ENCODE assay signal across 9 cellular contexts in genomic region chr19:55549500-55550320, GRCh38. TPM values are rescaled to one million over a fixed set of nuclear protein-coding genes. Genes with fewer than 3 reads are reported as not detected.
DNase-seq lines count a peak whose midpoint lies in the region; ATAC-seq, FAIRE-seq and TF ChIP-seq lines count a peak whose summit lies in the region.
"Had no signal": no experiment of that assay in that cellular context is flagged by ENCODE, and none has a peak within 500 bp of the region (broad histone marks: within the 10 kb centered on the region; RNA-seq: fewer than 3 reads in every experiment).

No MANE protein-coding gene starts in this region.

- H3K4me3 ChIP-seq in AG04450 (ENCODE audit: low read depth, low read length) (peak overlapping the region; percentile 38), HUES6 (ENCODE audit: low read depth, low read length) (peak overlapping the region; percentile 52), breast epithelium (peak overlapping the region in 2 of 3 donors; percentile 11 to 55), HepG2 (replicated peaks in 1 of 3; ENCODE audit: insufficient read depth in 1 of 3, low read depth in 2 of 3, low read length in 3 of 3) (peak overlapping the region; percentile 55 to 80 (median 66))

- ATAC-seq in HepG2 = peak; percentile 32
- no peak for ATAC-seq in GM21619 (IDR thresholded peaks at IDR 0.05; ENCODE audit: unreplicated experiment)

- in situ Hi-C loops in HepG2 (cut with HindIII; ENCODE audit: extremely low pct_ligation_motif_present, low pct_unique_long_range_greater_than_20kb) = no loop called here

- no peak for TF ChIP-seq POLR2A in breast epithelium (IDR thresholded peaks at IDR 0.05)
- TF ChIP-seq POLR2A in HepG2 (IDR thresholded peaks at IDR 0.05; ENCODE audit: insufficient read depth in 1 of 2, low read depth in 2 of 2, low read length in 2 of 2) = no peak

- H3K36me3 ChIP-seq in HUES6 (ENCODE audit: control insufficient read depth, insufficient read depth, low read length) = no peaks in the 10 kb centered on the region
- H3K36me3 ChIP-seq in breast epithelium = no peaks in the 10 kb centered on the region
- H3K36me3 ChIP-seq in HepG2 (replicated peaks in 1 of 2; ENCODE audit: control insufficient read depth in 1 of 2, insufficient read depth in 2 of 2, low read length in 2 of 2) = no peaks in the 10 kb centered on the region

- peak; percentile 62 for DNase-seq in AG04450 (ENCODE audit: low read depth, low spot score)
- no peak for DNase-seq in breast epithelium (ENCODE audit: low spot score in 2 of 2)
- DNase-seq in HepG2 (ENCODE audit: low spot score) = peak; percentile 64
- DNase-seq in hypothalamus (lab: John Stamatoyannopoulos, UW) = no peak
- no peak for DNase-seq in T1000 (lab: John Stamatoyannopoulos, UW)
- DNase-seq in NCI-H774 (lab: John Stamatoyannopoulos, UW) = no peak
- DNase-seq: activated CD4-positive, alpha-beta T cell treated with anti-CD3 and anti-CD28 coated beads for 48 hours had no signal

- POLR2A ChIA-PET in AG04450 (lab: Yijun Ruan, JAX) = interaction anchor here (0.6 to 1.7 kb wide), 4 partner anchors 9 to 50 kb away, joined by 3 to 7 read pairs (median 4); partner anchors contain the start of gene FIZ1
- POLR2A ChIA-PET in HepG2 (lab: Yijun Ruan, JAX) = interaction anchor here (0.7 to 1.3 kb wide), 9 partner anchors 8 to 341 kb away, joined by 3 to 13 read pairs (median 3); partner anchors contain the start of genes FIZ1, PTPRH, U2AF2 and UBE2S

- no peak for TF ChIP-seq RAD21 in HepG2 (CRISPR knock-in tag; IDR thresholded peaks at IDR 0.05)

- intact Hi-C loops in breast epithelium (cut with DNase I; ENCODE audit: low total_unique reads) (no loop called here), HepG2 (cut with micrococcal nuclease; ENCODE audit: unreplicated experiment) (loop anchor here (10.0 kb wide), 1 partner anchor 55 kb away; the partner anchor contains the start of genes ZNF524 and ZNF865)

- TF ChIP-seq CTCF in AG04450 (IDR thresholded peaks at IDR 0.05; ENCODE audit: low read depth, low read length) = no peak
- TF ChIP-seq CTCF in breast epithelium (IDR thresholded peaks at IDR 0.05) = no peak
- 0 out of 2 replicates have a peak, but pooled peaks have one; percentile 28 for TF ChIP-seq CTCF in HepG2 (CRISPR knock-in tag; IDR thresholded peaks at IDR 0.05)

- H3K4me2 ChIP-seq in HepG2 (ENCODE audit: low read depth, low read length) = peak overlapping the region; percentile 97

- no peaks in the 10 kb centered on the region for H4K20me1 ChIP-seq in HepG2 (ENCODE audit: insufficient read depth, low read length)

- TSS peak; percentile 65 for BruUV-seq in HepG2 (replicated peaks; lab: Mats Ljungman, UMichigan)

- CTCF ChIA-PET in AG04450 (lab: Charles Lee) = interaction anchor here (0.6 to 1.4 kb wide), 2 partner anchors 46 to 57 kb away, joined by 3 to 5 read pairs; no protein-coding TSS in a partner anchor
- CTCF ChIA-PET in HepG2 (lab: Yijun Ruan, JAX; ENCODE audit: low intra/inter-chr PET ratio, low total read pairs) = no interaction called here

- 0% methylated on average over 24 of the region's 36 CpGs for WGBS in HepG2 (ENCODE audit: low lambda C conversion rate)

- H3K9ac ChIP-seq in HUES6 (ENCODE audit: low read length) (peak overlapping the region; percentile 63), HepG2 (ENCODE audit: insufficient read depth, low read depth, low read length) (peak overlapping the region; percentile 68)

- no peak for FAIRE-seq in HepG2 (lab: Jason Lieb, UNC)

- peak overlapping the region; percentile 100 for H3K27ac ChIP-seq in AG04450 (ENCODE audit: low read depth, low read length)
- peak overlapping the region; percentile 13; the same call in 1 of the 2 replicates for H3K27ac ChIP-seq in HUES6 (ENCODE audit: low read depth, low read length)
- H3K27ac ChIP-seq in breast epithelium = peak overlapping the region; percentile 48 to 83
- peak overlapping the region; percentile 47 for H3K27ac ChIP-seq in HepG2 (ENCODE audit: extremely low read length, insufficient read depth, low read length)

- H3K27me3 ChIP-seq in AG04450 (ENCODE audit: control insufficient read depth, insufficient read depth, low read length) (no peaks in the 10 kb centered on the region), HUES6 (ENCODE audit: control insufficient read depth, insufficient read depth, low read length) (peaks cover 13% of the 10 kb centered on the region; the same call in 1 of the 2 replicates), breast epithelium (no peaks in the 10 kb centered on the region), HepG2 (ENCODE audit: control insufficient read depth in 1 of 2, insufficient read depth in 2 of 2, low read length in 2 of 2) (no peaks in the 10 kb centered on the region; a peak in 1 of 5 replicates)

- H3K9me3 ChIP-seq in AG04450 (ENCODE audit: control insufficient read depth, insufficient read depth, low read length) (peaks cover 1% of the 10 kb centered on the region; the same call in 1 of the 2 replicates), HUES6 (ENCODE audit: control insufficient read depth, insufficient read depth, low read depth, low read length) (no peaks in the 10 kb centered on the region), breast epithelium (no peaks in the 10 kb centered on the region), HepG2 (ENCODE audit: low read length) (no peaks in the 10 kb centered on the region)

- H3K4me1 ChIP-seq in HUES6 (ENCODE audit: control insufficient read depth, insufficient read depth, low read length) = peaks cover 44% of the 10 kb centered on the region
- peaks cover 0 to 6% of the 10 kb centered on the region in 2 donors for H3K4me1 ChIP-seq in breast epithelium
- peaks cover 79% of the 10 kb centered on the region for H3K4me1 ChIP-seq in HepG2 (ENCODE audit: insufficient read depth, low read length)

- no peak overlapping the region for H2AFZ ChIP-seq in HepG2 (ENCODE audit: low read length)

- TF ChIP-seq EP300 in HepG2 (IDR thresholded peaks at IDR 0.05; ENCODE audit: low read depth in 2 of 2, low read length in 2 of 2) = no peak
- no peak for TF ChIP-seq EP300 in HepG2 (CRISPR knock-in tag; IDR thresholded peaks at IDR 0.05; ENCODE audit: borderline replicate concordance)

- H3K79me2 ChIP-seq in HepG2 (ENCODE audit: insufficient read depth, low read length) = no peaks in the 10 kb centered on the region

RNA-seq across cellular contexts. Expression of gene SBK3, which starts 4.4 kb away (rescaled TPM):
- not detected in 2 replicates for polyA plus RNA-seq in AG04450 (2011; rRNA removed)
- polyA minus RNA-seq in AG04450 (2011; rRNA and poly(A)+ RNA removed) = not detected in 2 replicates
- total RNA-seq in breast epithelium = 1 to 10 TPM in 1 of 3 donors, not detected in 2; 1.3 TPM
- total RNA-seq in HepG2 (2016; rRNA removed; fragmentation: Illumina TruSeq; extraction: Trizol) = 0.46 and 0.66 TPM in 2 replicates
- not detected in 2 replicates for total RNA-seq in HepG2 (2016; cell fraction: cytosol; rRNA removed; fragmentation: Illumina TruSeq; extraction: Trizol; ENCODE audit: low read depth)
- 0.24 and 0.35 TPM in 2 replicates for total RNA-seq in HepG2 (2016; cell fraction: insoluble cytoplasmic fraction; rRNA removed; fragmentation: Illumina TruSeq; extraction: Trizol)
- total RNA-seq in HepG2 (2016; cell fraction: membrane; rRNA removed; fragmentation: Illumina TruSeq; extraction: Trizol) = 0.19 and 0.24 TPM in 2 replicates
- total RNA-seq in HepG2 (2016; cell fraction: nucleus; rRNA removed; fragmentation: Illumina TruSeq; extraction: Trizol) = 0.38 and 0.62 TPM in 2 replicates
- polyA plus RNA-seq in HepG2 (2011; rRNA removed) = 0.77 and 1.5 TPM in 2 replicates
- 1.0 and 1.4 TPM in 2 replicates for polyA plus RNA-seq in HepG2 (2011; cell fraction: cytosol; rRNA removed)
- polyA plus RNA-seq in HepG2 (2011; cell fraction: nucleus; rRNA removed) = 2.0 and 3.1 TPM in 2 replicates
- 0.91 and 2.0 TPM in 2 replicates for polyA plus RNA-seq in HepG2 (2012)
- polyA plus RNA-seq in HepG2 (2016; cell fraction: cytosol; fragmentation: Illumina TruSeq; extraction: Trizol; ENCODE audit: low read depth) = not detected in 2 replicates
- polyA plus RNA-seq in HepG2 (2016; cell fraction: insoluble cytoplasmic fraction; fragmentation: Illumina TruSeq; extraction: Trizol; ENCODE audit: low read depth) = 0.19 TPM in 1 of 2 replicates, not detected in the other
- polyA plus RNA-seq in HepG2 (2016; cell fraction: membrane; fragmentation: Illumina TruSeq; extraction: Trizol; ENCODE audit: low read depth) = 0.13 TPM in 1 of 2 replicates, not detected in the other
- 0.81 and 0.96 TPM in 2 replicates for polyA plus RNA-seq in HepG2 (2016; cell fraction: nucleus; fragmentation: Illumina TruSeq; extraction: Trizol; ENCODE audit: insufficient read depth, low read depth)
- polyA minus RNA-seq in HepG2 (2011; rRNA and poly(A)+ RNA removed; ENCODE audit: low replicate concordance) = 1.2 TPM in 1 of 2 replicates, not detected in the other
- polyA minus RNA-seq in HepG2 (2011; cell fraction: cytosol; rRNA and poly(A)+ RNA removed) = 0.53 TPM in 1 of 2 replicates, not detected in the other
- 0.37 and 0.52 TPM in 2 replicates for polyA minus RNA-seq in HepG2 (2011; cell fraction: nucleus; rRNA and poly(A)+ RNA removed)

RNA-seq across cellular contexts. Expression of gene SBK2, which starts 12.8 kb away (rescaled TPM):
- 0.10 and 0.15 TPM in 2 replicates for polyA plus RNA-seq in AG04450 (2011; rRNA removed)
- polyA minus RNA-seq in AG04450 (2011; rRNA and poly(A)+ RNA removed) = not detected in 2 replicates
- not detected for total RNA-seq in breast epithelium
- 0.24 and 0.45 TPM in 2 replicates for total RNA-seq in HepG2 (2016; rRNA removed; fragmentation: Illumina TruSeq; extraction: Trizol)
- total RNA-seq in HepG2 (2016; cell fraction: cytosol; rRNA removed; fragmentation: Illumina TruSeq; extraction: Trizol; ENCODE audit: low read depth) = not detected in 2 replicates
- total RNA-seq in HepG2 (2016; cell fraction: insoluble cytoplasmic fraction; rRNA removed; fragmentation: Illumina TruSeq; extraction: Trizol) = not detected in 2 replicates
- 0.22 and 0.28 TPM in 2 replicates for total RNA-seq in HepG2 (2016; cell fraction: membrane; rRNA removed; fragmentation: Illumina TruSeq; extraction: Trizol)
- total RNA-seq in HepG2 (2016; cell fraction: nucleus; rRNA removed; fragmentation: Illumina TruSeq; extraction: Trizol) = not detected in 2 replicates
- 0.14 TPM in 1 of 2 replicates, not detected in the other for polyA plus RNA-seq in HepG2 (2011; rRNA removed)
- 0.13 and 0.16 TPM in 2 replicates for polyA plus RNA-seq in HepG2 (2011; cell fraction: cytosol; rRNA removed)
- 1.0 and 1.3 TPM in 2 replicates for polyA plus RNA-seq in HepG2 (2011; cell fraction: nucleus; rRNA removed)
- 0.25 and 0.45 TPM in 2 replicates for polyA plus RNA-seq in HepG2 (2012)
- not detected in 2 replicates for polyA plus RNA-seq in HepG2 (2016; cell fraction: cytosol; fragmentation: Illumina TruSeq; extraction: Trizol; ENCODE audit: low read depth)
- 0.22 and 0.32 TPM in 2 replicates for polyA plus RNA-seq in HepG2 (2016; cell fraction: insoluble cytoplasmic fraction; fragmentation: Illumina TruSeq; extraction: Trizol; ENCODE audit: low read depth)
- not detected in 2 replicates for polyA plus RNA-seq in HepG2 (2016; cell fraction: membrane; fragmentation: Illumina TruSeq; extraction: Trizol; ENCODE audit: low read depth)
- polyA plus RNA-seq in HepG2 (2016; cell fraction: nucleus; fragmentation: Illumina TruSeq; extraction: Trizol; ENCODE audit: insufficient read depth, low read depth) = not detected in 2 replicates
- polyA minus RNA-seq in HepG2 (2011; rRNA and poly(A)+ RNA removed; ENCODE audit: low replicate concordance) = 0.54 TPM in 1 of 2 replicates, not detected in the other
- polyA minus RNA-seq in HepG2 (2011; cell fraction: cytosol; rRNA and poly(A)+ RNA removed) = 0.59 and 0.79 TPM in 2 replicates
- polyA minus RNA-seq in HepG2 (2011; cell fraction: nucleus; rRNA and poly(A)+ RNA removed) = not detected in 2 replicates

RNA-seq across cellular contexts. Expression of gene ZNF579, which starts 30.9 kb away (rescaled TPM):
- polyA plus RNA-seq in AG04450 (2011; rRNA removed) (4.2 and 5.1 TPM in 2 replicates), HepG2 (2011; rRNA removed) (2.1 and 2.2 TPM in 2 replicates)
- polyA minus RNA-seq in AG04450 (2011; rRNA and poly(A)+ RNA removed) = 4.9 and 11.8 TPM in 2 replicates
- total RNA-seq in breast epithelium (1 to 10 TPM; 1.6 to 2.3 (median 1.6) TPM), HepG2 (2016; rRNA removed; fragmentation: Illumina TruSeq; extraction: Trizol) (1.7 and 2.9 TPM in 2 replicates)
- total RNA-seq in HepG2 (2016; cell fraction: cytosol; rRNA removed; fragmentation: Illumina TruSeq; extraction: Trizol; ENCODE audit: low read depth) = 1.3 and 1.6 TPM in 2 replicates
- 1.8 and 2.9 TPM in 2 replicates for total RNA-seq in HepG2 (2016; cell fraction: insoluble cytoplasmic fraction; rRNA removed; fragmentation: Illumina TruSeq; extraction: Trizol)
- total RNA-seq in HepG2 (2016; cell fraction: membrane; rRNA removed; fragmentation: Illumina TruSeq; extraction: Trizol) = 2.9 and 3.5 TPM in 2 replicates
- 1.2 and 1.9 TPM in 2 replicates for total RNA-seq in HepG2 (2016; cell fraction: nucleus; rRNA removed; fragmentation: Illumina TruSeq; extraction: Trizol)
- 1.3 and 2.9 TPM in 2 replicates for polyA plus RNA-seq in HepG2 (2011; cell fraction: cytosol; rRNA removed)
- polyA plus RNA-seq in HepG2 (2011; cell fraction: nucleus; rRNA removed) = 9.0 and 12.3 TPM in 2 replicates
- 3.6 and 5.7 TPM in 2 replicates for polyA plus RNA-seq in HepG2 (2012)
- 1.6 and 2.1 TPM in 2 replicates for polyA plus RNA-seq in HepG2 (2016; cell fraction: cytosol; fragmentation: Illumina TruSeq; extraction: Trizol; ENCODE audit: low read depth)
- 2.8 and 3.3 TPM in 2 replicates for polyA plus RNA-seq in HepG2 (2016; cell fraction: insoluble cytoplasmic fraction; fragmentation: Illumina TruSeq; extraction: Trizol; ENCODE audit: low read depth)
- 2.7 TPM in 2 replicates for polyA plus RNA-seq in HepG2 (2016; cell fraction: membrane; fragmentation: Illumina TruSeq; extraction: Trizol; ENCODE audit: low read depth)
- polyA plus RNA-seq in HepG2 (2016; cell fraction: nucleus; fragmentation: Illumina TruSeq; extraction: Trizol; ENCODE audit: insufficient read depth, low read depth) = 8.4 and 9.1 TPM in 2 replicates
- polyA minus RNA-seq in HepG2 (2011; rRNA and poly(A)+ RNA removed; ENCODE audit: low replicate concordance) = 5.6 and 7.6 TPM in 2 replicates
- polyA minus RNA-seq in HepG2 (2011; cell fraction: cytosol; rRNA and poly(A)+ RNA removed) = 3.6 and 4.7 TPM in 2 replicates
- polyA minus RNA-seq in HepG2 (2011; cell fraction: nucleus; rRNA and poly(A)+ RNA removed) = 3.0 and 3.3 TPM in 2 replicates

RNA-seq across cellular contexts. Expression of gene FIZ1, which starts 49.6 kb away (rescaled TPM):
- polyA plus RNA-seq in AG04450 (2011; rRNA removed) (3.7 and 4.5 TPM in 2 replicates), HepG2 (2011; rRNA removed) (3.6 and 4.1 TPM in 2 replicates)
- 4.1 and 4.5 TPM in 2 replicates for polyA minus RNA-seq in AG04450 (2011; rRNA and poly(A)+ RNA removed)
- total RNA-seq in breast epithelium (1 to 10 TPM; 3.7 to 7.5 (median 6.1) TPM), HepG2 (2016; rRNA removed; fragmentation: Illumina TruSeq; extraction: Trizol) (3.4 and 5.9 TPM in 2 replicates)
- total RNA-seq in HepG2 (2016; cell fraction: cytosol; rRNA removed; fragmentation: Illumina TruSeq; extraction: Trizol; ENCODE audit: low read depth) = 0.97 and 1.0 TPM in 2 replicates
- total RNA-seq in HepG2 (2016; cell fraction: insoluble cytoplasmic fraction; rRNA removed; fragmentation: Illumina TruSeq; extraction: Trizol) = 3.3 and 4.8 TPM in 2 replicates
- 3.8 and 4.3 TPM in 2 replicates for total RNA-seq in HepG2 (2016; cell fraction: membrane; rRNA removed; fragmentation: Illumina TruSeq; extraction: Trizol)
- 4.3 and 5.0 TPM in 2 replicates for total RNA-seq in HepG2 (2016; cell fraction: nucleus; rRNA removed; fragmentation: Illumina TruSeq; extraction: Trizol)
- polyA plus RNA-seq in HepG2 (2011; cell fraction: cytosol; rRNA removed) = 2.4 and 3.2 TPM in 2 replicates
- 9.6 and 12.9 TPM in 2 replicates for polyA plus RNA-seq in HepG2 (2011; cell fraction: nucleus; rRNA removed)
- polyA plus RNA-seq in HepG2 (2012) = 6.5 and 7.8 TPM in 2 replicates
- 1.7 and 2.0 TPM in 2 replicates for polyA plus RNA-seq in HepG2 (2016; cell fraction: cytosol; fragmentation: Illumina TruSeq; extraction: Trizol; ENCODE audit: low read depth)
- polyA plus RNA-seq in HepG2 (2016; cell fraction: insoluble cytoplasmic fraction; fragmentation: Illumina TruSeq; extraction: Trizol; ENCODE audit: low read depth) = 7.2 and 8.9 TPM in 2 replicates
- polyA plus RNA-seq in HepG2 (2016; cell fraction: membrane; fragmentation: Illumina TruSeq; extraction: Trizol; ENCODE audit: low read depth) = 5.5 and 6.4 TPM in 2 replicates
- polyA plus RNA-seq in HepG2 (2016; cell fraction: nucleus; fragmentation: Illumina TruSeq; extraction: Trizol; ENCODE audit: insufficient read depth, low read depth) = 14.5 and 17.0 TPM in 2 replicates
- 7.4 and 7.8 TPM in 2 replicates for polyA minus RNA-seq in HepG2 (2011; rRNA and poly(A)+ RNA removed; ENCODE audit: low replicate concordance)
- 4.2 and 4.4 TPM in 2 replicates for polyA minus RNA-seq in HepG2 (2011; cell fraction: cytosol; rRNA and poly(A)+ RNA removed)
- polyA minus RNA-seq in HepG2 (2011; cell fraction: nucleus; rRNA and poly(A)+ RNA removed) = 4.4 and 6.8 TPM in 2 replicates

RNA-seq across cellular contexts. Expression of gene ZNF524, which starts 50.4 kb away (rescaled TPM):
- polyA plus RNA-seq in AG04450 (2011; rRNA removed) (2.6 and 3.5 TPM in 2 replicates), HepG2 (2011; rRNA removed) (3.2 and 5.0 TPM in 2 replicates)
- 1.2 and 1.5 TPM in 2 replicates for polyA minus RNA-seq in AG04450 (2011; rRNA and poly(A)+ RNA removed)
- total RNA-seq in breast epithelium (10 to 100 TPM; 22.3 to 25.6 (median 25.4) TPM), HepG2 (2016; rRNA removed; fragmentation: Illumina TruSeq; extraction: Trizol) (1.6 and 4.6 TPM in 2 replicates)
- 6.2 and 7.2 TPM in 2 replicates for total RNA-seq in HepG2 (2016; cell fraction: cytosol; rRNA removed; fragmentation: Illumina TruSeq; extraction: Trizol; ENCODE audit: low read depth)
- 2.8 and 4.6 TPM in 2 replicates for total RNA-seq in HepG2 (2016; cell fraction: insoluble cytoplasmic fraction; rRNA removed; fragmentation: Illumina TruSeq; extraction: Trizol)
- total RNA-seq in HepG2 (2016; cell fraction: membrane; rRNA removed; fragmentation: Illumina TruSeq; extraction: Trizol) = 7.6 and 10.2 TPM in 2 replicates
- 2.7 TPM in 2 replicates for total RNA-seq in HepG2 (2016; cell fraction: nucleus; rRNA removed; fragmentation: Illumina TruSeq; extraction: Trizol)
- polyA plus RNA-seq in HepG2 (2011; cell fraction: cytosol; rRNA removed) = 3.9 and 7.0 TPM in 2 replicates
- 8.3 and 9.7 TPM in 2 replicates for polyA plus RNA-seq in HepG2 (2011; cell fraction: nucleus; rRNA removed)
- polyA plus RNA-seq in HepG2 (2012) = 2.9 and 4.1 TPM in 2 replicates
- 8.5 and 8.9 TPM in 2 replicates for polyA plus RNA-seq in HepG2 (2016; cell fraction: cytosol; fragmentation: Illumina TruSeq; extraction: Trizol; ENCODE audit: low read depth)
- polyA plus RNA-seq in HepG2 (2016; cell fraction: insoluble cytoplasmic fraction; fragmentation: Illumina TruSeq; extraction: Trizol; ENCODE audit: low read depth) = 3.6 and 4.5 TPM in 2 replicates
- polyA plus RNA-seq in HepG2 (2016; cell fraction: membrane; fragmentation: Illumina TruSeq; extraction: Trizol; ENCODE audit: low read depth) = 9.0 and 9.5 TPM in 2 replicates
- polyA plus RNA-seq in HepG2 (2016; cell fraction: nucleus; fragmentation: Illumina TruSeq; extraction: Trizol; ENCODE audit: insufficient read depth, low read depth) = 4.9 and 5.2 TPM in 2 replicates
- 3.5 and 3.9 TPM in 2 replicates for polyA minus RNA-seq in HepG2 (2011; rRNA and poly(A)+ RNA removed; ENCODE audit: low replicate concordance)
- 2.5 and 3.1 TPM in 2 replicates for polyA minus RNA-seq in HepG2 (2011; cell fraction: cytosol; rRNA and poly(A)+ RNA removed)
- polyA minus RNA-seq in HepG2 (2011; cell fraction: nucleus; rRNA and poly(A)+ RNA removed) = 2.7 and 3.3 TPM in 2 replicates

Comparison
In these comparisons a context has a peak if more than half of its experiments do, and no peak if none do; other contexts are left out.
1. DNase-seq: peak in AG04450 (single experiment) and HepG2 (single experiment); none in breast epithelium (0 of 2), hypothalamus (0 of 51), T1000 (single experiment) and NCI-H774 (single experiment).
2. H3K27ac ChIP-seq: peak in every context shown above with its lines; median percentile 100 in AG04450; 66 in breast epithelium; 47 in HepG2; 13 in HUES6.
3. Peak in every context shown above with its lines, with median percentiles within 50 percentile points of each other: H3K4me3 ChIP-seq.